Comparison of ENCODE assay signal across 2 cellular contexts in genomic region chr2:157236404-157236803, GRCh38.
TF ChIP-seq lines count a peak whose summit lies in the region.

No MANE protein-coding gene starts in this region.

TF ChIP-seq in IMR-90, 13 proteins besides CTCF, POLR2A, EP300 and RAD21:
- no peak for TF ChIP-seq CHD1 (IDR thresholded peaks at IDR 0.05; ENCODE audit: low read depth, low read length)
- TF ChIP-seq CEBPB (IDR thresholded peaks at IDR 0.05; ENCODE audit: low read depth, low read length), result peak; percentile 72
TF ChIP-seq in IMR-90: peak in this region for 1.

TF ChIP-seq in H1, 55 proteins besides CTCF, POLR2A, EP300 and RAD21:
- TF ChIP-seq FOSL1 (IDR thresholded peaks at IDR 0.05; ENCODE audit: insufficient read depth, low read depth, low read length) (no peak), TBP (IDR thresholded peaks at IDR 0.05; ENCODE audit: low read depth, low read length) (no peak), CHD7 (IDR thresholded peaks at IDR 0.05; ENCODE audit: insufficient replicate concordance, low read length) (no peak), CBX8 (IDR thresholded peaks at IDR 0.05; ENCODE audit: borderline replicate concordance, low read depth, low read length) (no peak), JUND (IDR thresholded peaks at IDR 0.05; ENCODE audit: low read length) (no peak), CEBPB (IDR thresholded peaks at IDR 0.05; ENCODE audit: low read depth, low read length) (peak; percentile 27; the same call in 1 of the 2 replicates)
